ENCODE assay signal across 8 cellular contexts in genomic region chr3:184336484-184337230, GRCh38. TPM values are rescaled to one million over a fixed set of nuclear protein-coding genes. Genes with fewer than 3 reads are reported as not detected.
DNase-seq lines count a peak whose midpoint lies in the region; ATAC-seq and TF ChIP-seq lines count a peak whose summit lies in the region.

No MANE protein-coding gene starts in this region.

- WGBS in sigmoid colon, 2 donors, result 11 to 12% methylated on average over 15 of the region's 15 CpGs

- TF ChIP-seq POLR2A in sigmoid colon (IDR thresholded peaks at IDR 0.05), result no peak

- TF ChIP-seq EP300 in sigmoid colon (IDR thresholded peaks at IDR 0.05), result no peak

- H3K27me3 ChIP-seq in BLaER1 treated with 17β-estradiol and CSF1 and Interleukin-3, amounts not matched to agents 10 nM and 100 nM, result peaks cover 0 to 15% (median 0%) of the 10 kb centered on the region in 11 experiments; a peak in 6 of 22 replicates
- H3K27me3 ChIP-seq in brain microvascular endothelial cell (replicated peaks) (no peaks in the 10 kb centered on the region), sigmoid colon (no peaks in the 10 kb centered on the region)

- H3K36me3 ChIP-seq in BLaER1 treated with 17β-estradiol and CSF1 and Interleukin-3, amounts not matched to agents 10 nM and 100 nM, result peaks cover 36 to 40% (median 39%) of the 10 kb centered on the region in 11 experiments
- H3K36me3 ChIP-seq in brain microvascular endothelial cell (replicated peaks), result peaks cover 38% of the 10 kb centered on the region
- peaks cover 4 to 42% (median 37%) of the 10 kb centered on the region in 4 donors for H3K36me3 ChIP-seq in sigmoid colon

- H4K20me1 ChIP-seq in BLaER1 treated with 17β-estradiol and CSF1 and Interleukin-3, amounts not matched to agents 10 nM and 100 nM, result peaks cover 50 to 90% (median 68%) of the 10 kb centered on the region in 11 experiments; a peak in 21 of 22 replicates

- in situ Hi-C loops in brain microvascular endothelial cell (cut with HindIII; ENCODE audit: low pct_ligation_motif_present, low sequenced_read_pairs), result no loop called here

- TF ChIP-seq CTCF in brain microvascular endothelial cell (IDR thresholded peaks at IDR 0.05; ENCODE audit: low read depth, low read length, missing control alignments) (no peak), sigmoid colon (IDR thresholded peaks at IDR 0.05) (no peak)

- intact Hi-C loops in sigmoid colon (cut with DNase I), result loop anchor here (1.0 to 10.0 kb wide), 2 partner anchors 22 to 702 kb away; partner anchors contain the start of genes EIF4G1 and KLHL24

- ATAC-seq in GM19463 (IDR thresholded peaks at IDR 0.05; ENCODE audit: unreplicated experiment), result peak; percentile 34
- ATAC-seq in GM19328 (IDR thresholded peaks at IDR 0.05; ENCODE audit: unreplicated experiment), result no peak

- peak overlapping the region; percentile 45 to 76 (median 63); a peak in 21 of 22 replicates for H3K27ac ChIP-seq in BLaER1 treated with 17β-estradiol and CSF1 and Interleukin-3, amounts not matched to agents 10 nM and 100 nM
- H3K27ac ChIP-seq in brain microvascular endothelial cell, result peak overlapping the region; percentile 83
- peak overlapping the region; percentile 95 to 100 (median 99) for H3K27ac ChIP-seq in sigmoid colon

- peak; percentile 39 for DNase-seq in NCI-H510A treated with DMSO at 0.1 percent for 48 hours (lab: John Stamatoyannopoulos, UW)
- DNase-seq in brain microvascular endothelial cell, result no peak
- DNase-seq in sigmoid colon, result peak; percentile 74
- DNase-seq in ureter (ENCODE audit: low spot score), result no peak

- H3K9me3 ChIP-seq in BLaER1 treated with 17β-estradiol and CSF1 and Interleukin-3, amounts not matched to agents 10 nM and 100 nM (replicated peaks in 1 of 11), result no peaks in the 10 kb centered on the region
- H3K9me3 ChIP-seq in sigmoid colon, result no peaks in the 10 kb centered on the region

- peaks cover 52 to 86% (median 59%) of the 10 kb centered on the region in 10 experiments for H3K4me1 ChIP-seq in BLaER1 treated with 17β-estradiol and CSF1 and Interleukin-3, amounts not matched to agents 10 nM and 100 nM
- peaks cover 3 to 48% (median 44%) of the 10 kb centered on the region in 4 donors for H3K4me1 ChIP-seq in sigmoid colon

- peak overlapping the region; percentile 69 to 86 (median 78) for H3K9ac ChIP-seq in BLaER1 treated with 17β-estradiol and CSF1 and Interleukin-3, amounts not matched to agents 10 nM and 100 nM

- peak overlapping the region; percentile 93 to 99 (median 98) for H3K4me2 ChIP-seq in BLaER1 treated with 17β-estradiol and CSF1 and Interleukin-3, amounts not matched to agents 10 nM and 100 nM

- H3K4me3 ChIP-seq in BLaER1 treated with 17β-estradiol and CSF1 and Interleukin-3, amounts not matched to agents 10 nM and 100 nM, result peak overlapping the region; percentile 63 to 81 (median 70)
- H3K4me3 ChIP-seq in brain microvascular endothelial cell (ENCODE audit: low read depth, low read length) (peak overlapping the region; percentile 68), iPS-11a (ENCODE audit: low read depth, low read length) (peak overlapping the region; percentile 69), sigmoid colon (peak overlapping the region; percentile 73 to 97 (median 86))

RNA-seq across cellular contexts. Expression of gene FAM131A, which starts 0.7 kb away (rescaled TPM):
- total RNA-seq in sigmoid colon (10 to 100 TPM; 28.0 to 36.7 (median 33.8) TPM), ureter (13.5 TPM)
- 10 to 100 TPM; 12.6 to 17.1 (median 12.9) TPM for polyA plus RNA-seq in sigmoid colon

RNA-seq across cellular contexts. Expression of gene EIF4G1, which starts 22.3 kb away (rescaled TPM):
- total RNA-seq in sigmoid colon (100 to 1,000 TPM; 115 to 241 (median 182) TPM), ureter (351 TPM)
- 100 to 1,000 TPM in 1 of 3 donors, 10 to 100 TPM in 2; 62.9 to 249 (median 67.3) TPM for polyA plus RNA-seq in sigmoid colon

RNA-seq across cellular contexts. Expression of gene CLCN2, which starts 24.7 kb away (rescaled TPM):
- total RNA-seq in sigmoid colon (1 to 10 TPM; 1.6 to 3.3 (median 2.6) TPM), ureter (11.7 TPM)
- 10 to 100 TPM; 10.9 to 30.2 (median 13.2) TPM for polyA plus RNA-seq in sigmoid colon

RNA-seq across cellular contexts. Expression of gene POLR2H, which starts 24.9 kb away (rescaled TPM):
- total RNA-seq in sigmoid colon (10 to 100 TPM; 53.2 to 92.5 (median 74.7) TPM), ureter (79.6 TPM)
- polyA plus RNA-seq in sigmoid colon, result 100 to 1,000 TPM; 132 to 162 (median 146) TPM

RNA-seq across cellular contexts. Expression of gene PSMD2, which starts 37.6 kb away (rescaled TPM):
- 100 to 1,000 TPM; 127 to 246 (median 234) TPM for total RNA-seq in sigmoid colon
- 100 to 1,000 TPM; 105 to 174 (median 153) TPM for polyA plus RNA-seq in sigmoid colon
- 136 TPM for total RNA-seq in ureter

Comparison
In these comparisons a context has a peak if more than half of its experiments do, and no peak if none do; other contexts are left out.
1. DNase-seq: peak in NCI-H510A treated with DMSO at 0.1 percent for 48 hours (single experiment) and sigmoid colon (single experiment); none in brain microvascular endothelial cell (single experiment) and ureter (single experiment).
2. Peak in every context shown above with its lines, with median percentiles within 50 percentile points of each other: H3K27ac ChIP-seq and H3K4me3 ChIP-seq.